ENCODE assay signal across 16 cellular contexts in the genomic region with DNA sequence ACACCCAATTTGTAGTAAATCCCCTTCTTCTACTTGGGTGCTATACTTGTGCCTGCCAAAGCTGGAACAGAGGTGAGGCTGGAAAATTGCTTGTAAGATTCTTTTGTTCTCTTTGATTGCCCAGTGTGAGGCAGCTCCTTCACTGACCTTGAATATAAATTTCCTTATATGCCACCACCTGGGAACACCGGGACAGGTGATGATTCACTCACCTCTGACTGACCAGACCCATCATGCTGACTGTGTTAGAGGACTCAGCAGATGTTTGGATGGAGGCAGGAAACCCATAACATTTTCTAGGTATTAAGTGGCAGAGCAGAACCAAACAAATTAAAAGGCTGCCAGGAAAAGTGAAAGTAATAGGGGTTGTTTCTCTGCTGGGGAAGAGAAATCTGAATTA.
"Had no signal": no experiment of that assay in that cellular context is flagged by ENCODE, and none has a peak within 500 bp of the region (broad histone marks: within the 10 kb centered on the region; RNA-seq: fewer than 3 reads in every experiment).

No MANE protein-coding gene starts in this region.

- H3K27ac Mint-ChIP-seq: activated naive CD8-positive, alpha-beta T cell; brain; dendritic cell treated with granulocyte-macrophage colony-stimulating factor and Interleukin-4, amounts not matched to agents 40 ng/mL and 50 ng/mL, for 4 days had no signal

- H3K4me1 ChIP-seq: suprapubic skin, upper lobe of right lung had no signal

- H3K27me3 ChIP-seq: suprapubic skin, upper lobe of right lung had no signal

- H3K4me3 ChIP-seq: suprapubic skin, upper lobe of right lung had no signal

- H3K27me3 Mint-ChIP-seq: brain; dendritic cell treated with granulocyte-macrophage colony-stimulating factor and Interleukin-4, amounts not matched to agents 40 ng/mL and 50 ng/mL, for 4 days had no signal

- H3K36me3 Mint-ChIP-seq: activated naive CD8-positive, alpha-beta T cell; brain had no signal

- H3K36me3 ChIP-seq: suprapubic skin, upper lobe of right lung had no signal

- H3K9me3 ChIP-seq: suprapubic skin, upper lobe of right lung had no signal

- H3K27ac ChIP-seq: suprapubic skin, upper lobe of right lung had no signal

- DNase-seq: activated CD4-positive, alpha-beta T cell treated with anti-CD3 and anti-CD28 coated beads for 1 hour; activated CD4-positive, alpha-beta T cell treated with anti-CD3 and anti-CD28 coated beads, Interleukin-2, amount 50 U/mL, for 48 hours; activated gamma-delta T cell; activated T-cell treated with anti-CD3 and anti-CD28 coated beads, Interleukin-2, amount 50 U/mL, for 4 hours; amygdala; cerebellar nuclear complex; islet precursor cell; stimulated activated CD4-positive, alpha-beta T cell treated with anti-CD3 and anti-CD28 coated beads, Interleukin-12 subunit alpha, Interleukin-12 subunit beta, amount 100 ng/mL, for 4 hours; stimulated activated naive CD8-positive, alpha-beta T cell treated with anti-CD3 and anti-CD28 coated beads, Interleukin-15, Interleukin-2, amounts not matched to agents 100 U/mL and 50 U/mL, for 24 hours; upper lobe of right lung had no signal

- H3K9me3 Mint-ChIP-seq: activated T-cell treated with anti-CD3 and anti-CD28 coated beads, Interleukin-2, amount 50 U/mL, for 4 hours; brain; neural crest cell had no signal

- ATAC-seq: activated T-cell treated with anti-CD3 and anti-CD28 coated beads, Interleukin-2, amount 50 U/mL, for 4 hours; esophagus mucosa; stimulated activated naive CD8-positive, alpha-beta T cell treated with anti-CD3 and anti-CD28 coated beads, Interleukin-15, Interleukin-2, amounts not matched to agents 100 U/mL and 50 U/mL, for 24 hours; upper lobe of right lung had no signal

- H3K4me3 Mint-ChIP-seq: activated naive CD8-positive, alpha-beta T cell; activated T-cell treated with anti-CD3 and anti-CD28 coated beads, Interleukin-2, amount 50 U/mL, for 4 hours; brain; dendritic cell treated with granulocyte-macrophage colony-stimulating factor and Interleukin-4, amounts not matched to agents 40 ng/mL and 50 ng/mL, for 4 days; neural crest cell had no signal
